In the genomic region with DNA sequence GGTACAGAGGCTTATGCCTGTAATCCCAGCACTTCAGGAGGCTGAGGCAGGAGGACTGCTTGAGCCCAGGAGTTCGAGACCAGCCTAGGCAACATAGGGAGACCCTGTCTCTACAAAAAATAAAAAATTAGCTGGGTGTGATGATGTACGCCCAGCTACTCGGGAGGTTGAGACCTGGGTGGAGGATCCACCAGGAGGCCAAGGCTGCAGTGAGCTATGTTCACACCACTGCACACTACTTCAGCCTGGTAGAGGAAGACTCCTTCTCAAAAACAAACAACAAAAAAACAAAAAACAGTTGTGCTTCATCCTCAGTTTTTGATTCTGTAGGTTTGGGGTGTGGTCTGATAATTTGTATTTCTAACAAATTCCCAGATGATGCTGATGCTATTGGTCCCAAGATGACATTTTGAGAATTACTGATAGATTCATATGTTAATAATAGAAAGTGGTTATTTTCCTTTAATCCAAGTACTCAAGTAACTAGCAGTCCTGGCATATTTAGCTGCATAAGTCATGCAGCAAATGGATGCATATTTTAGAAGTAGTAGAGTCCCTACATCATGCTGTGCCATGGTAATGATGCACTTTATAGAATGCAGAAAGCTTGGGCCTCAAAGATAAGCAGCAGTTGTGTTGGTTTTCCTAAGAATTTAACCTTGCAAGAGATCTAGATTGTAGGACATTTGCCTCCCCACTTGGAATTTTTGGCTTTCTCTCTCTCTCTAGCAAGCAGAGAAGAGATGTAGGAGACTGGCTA, we compare ENCODE assay signal across 22 cellular contexts.
"Had no signal": no experiment of that assay in that cellular context is flagged by ENCODE, and none has a peak within 500 bp of the region (broad histone marks: within the 10 kb centered on the region; RNA-seq: fewer than 3 reads in every experiment).

No MANE protein-coding gene starts in this region.

- H3K4me2 ChIP-seq: hepatocyte had no signal

- H3K27ac ChIP-seq: adrenal gland, body of pancreas, epithelial cell of prostate, hepatocyte, left lung, tibial nerve, vagina had no signal

- H3K4me3 Mint-ChIP-seq: activated naive CD4-positive, alpha-beta T cell treated with anti-CD3 and anti-CD28 coated beads, Interleukin-2, amount 10 ng/mL, durations not matched to agents 7 days and 5 days; dendritic cell treated with granulocyte-macrophage colony-stimulating factor and Interleukin-4, amounts not matched to agents 40 ng/mL and 50 ng/mL, for 4 days; natural killer cell treated with Interleukin-12 subunit alpha and Interleukin-12 subunit beta and Interleukin-15 and Interleukin-18, amount 100 ng/mL, for 72 hours; T-cell had no signal

- H3K4me1 Mint-ChIP-seq: activated naive CD4-positive, alpha-beta T cell treated with anti-CD3 and anti-CD28 coated beads, Interleukin-2, amount 10 ng/mL, durations not matched to agents 7 days and 5 days; T-cell had no signal

- ATAC-seq: body of pancreas; left lung; natural killer cell treated with Interleukin-12 subunit alpha and Interleukin-12 subunit beta and Interleukin-15 and Interleukin-18, amount 100 ng/mL, for 72 hours had no signal

- H3K27me3 ChIP-seq: adrenal gland, body of pancreas, hepatocyte, left lung, tibial nerve, vagina had no signal

- H3K27ac Mint-ChIP-seq: activated naive CD4-positive, alpha-beta T cell treated with anti-CD3 and anti-CD28 coated beads, Interleukin-2, amount 10 ng/mL, durations not matched to agents 7 days and 5 days; dendritic cell treated with granulocyte-macrophage colony-stimulating factor and Interleukin-4, amounts not matched to agents 40 ng/mL and 50 ng/mL, for 4 days; natural killer cell treated with Interleukin-12 subunit alpha and Interleukin-12 subunit beta and Interleukin-15 and Interleukin-18, amount 100 ng/mL, for 72 hours; T-cell had no signal

- H2AFZ ChIP-seq: hepatocyte had no signal

- H3K36me3 ChIP-seq: adrenal gland, left lung, tibial nerve had no signal

- H3K36me3 Mint-ChIP-seq: T-cell had no signal

- H3K9me3 Mint-ChIP-seq: activated naive CD4-positive, alpha-beta T cell treated with anti-CD3 and anti-CD28 coated beads, Interleukin-2, amount 10 ng/mL, durations not matched to agents 7 days and 5 days; dendritic cell treated with granulocyte-macrophage colony-stimulating factor and Interleukin-4, amounts not matched to agents 40 ng/mL and 50 ng/mL, for 4 days; natural killer cell treated with Interleukin-12 subunit alpha and Interleukin-12 subunit beta and Interleukin-15 and Interleukin-18, amount 100 ng/mL, for 72 hours; T-cell had no signal

- H3K27me3 Mint-ChIP-seq: dendritic cell treated with granulocyte-macrophage colony-stimulating factor and Interleukin-4, amounts not matched to agents 40 ng/mL and 50 ng/mL, for 4 days; natural killer cell treated with Interleukin-12 subunit alpha and Interleukin-12 subunit beta and Interleukin-15 and Interleukin-18, amount 100 ng/mL, for 72 hours had no signal

- H3K4me1 ChIP-seq: adrenal gland, body of pancreas, left lung had no signal

- DNase-seq: activated CD4-positive, CD25-positive, alpha-beta regulatory T cell treated with anti-CD3 and anti-CD28 coated beads, Interleukin-2, amount 50 U/mL, for 72 hours; activated naive CD4-positive, alpha-beta T cell treated with anti-CD3 and anti-CD28 coated beads, Interleukin-2, amount 10 ng/mL, durations not matched to agents 7 days and 5 days; activated T-cell treated with anti-CD3 and anti-CD28 coated beads for 4 hours; adrenal gland; body of pancreas; central memory CD4-positive, alpha-beta T cell; effector memory CD4-positive, alpha-beta T cell; kidney; left lung; mammary epithelial cell; retina; stimulated activated CD4-positive, alpha-beta T cell treated with anti-CD3 and anti-CD28 coated beads, Interleukin-2, amount 100 ng/mL, for 48 hours; stimulated activated naive CD4-positive, alpha-beta T cell; substantia nigra; T-cell; T-helper 9 cell had no signal

- H3K9me3 ChIP-seq: adrenal gland, body of pancreas, left lung, tibial nerve, vagina had no signal

- H3K4me3 ChIP-seq: adrenal gland, body of pancreas, hepatocyte, left lung, tibial nerve, vagina had no signal
